In the genomic region with DNA sequence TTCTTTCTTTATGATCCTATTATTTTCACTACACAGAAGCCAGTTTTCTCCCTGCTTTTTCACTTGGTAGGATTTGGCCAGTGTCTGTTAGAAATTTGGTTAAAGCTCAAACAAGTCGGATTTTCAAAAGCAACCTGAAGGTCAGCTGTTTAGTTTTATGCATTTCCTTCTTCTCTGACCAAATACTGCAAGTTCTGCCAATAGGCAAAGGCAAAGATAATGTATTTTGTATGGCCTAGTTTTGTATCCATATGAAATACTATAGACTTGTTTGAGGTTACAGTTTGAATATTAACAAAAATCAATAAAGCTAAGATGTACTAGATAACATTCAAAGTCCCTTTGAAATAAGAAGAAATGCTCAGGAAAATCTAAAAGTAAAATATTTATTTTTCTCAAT, we compare ENCODE assay signal across 1 cellular context.
TF ChIP-seq lines count a peak whose summit lies in the region.

No MANE protein-coding gene starts in this region.

TF ChIP-seq in HepG2, 621 proteins besides CTCF, POLR2A, EP300 and RAD21 (continued from another document and continues in another):
- TF ChIP-seq, protein P1, sequence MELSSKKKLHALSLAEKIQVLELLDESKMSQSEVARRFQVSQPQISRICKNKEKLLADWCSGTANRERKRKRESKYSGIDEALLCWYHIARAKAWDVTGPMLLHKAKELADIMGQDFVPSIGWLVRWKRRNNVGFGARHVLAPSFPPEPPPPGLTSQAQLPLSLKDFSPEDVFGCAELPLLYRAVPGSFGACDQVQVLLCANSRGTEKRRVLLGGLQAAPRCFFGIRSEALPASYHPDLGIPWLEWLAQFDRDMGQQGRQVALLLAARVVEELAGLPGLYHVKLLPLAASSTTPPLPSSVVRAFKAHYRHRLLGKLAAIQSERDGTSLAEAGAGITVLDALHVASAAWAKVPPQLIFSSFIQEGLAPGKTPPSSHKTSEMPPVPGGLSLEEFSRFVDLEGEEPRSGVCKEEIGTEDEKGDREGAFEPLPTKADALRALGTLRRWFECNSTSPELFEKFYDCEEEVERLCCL (CRISPR knock-in tag; IDR thresholded peaks at IDR 0.05; ENCODE audit: borderline replicate concordance) = no peak
- TF ChIP-seq CCDC6 (CRISPR knock-in tag; IDR thresholded peaks at IDR 0.05) (no peak), NR3C1 (CRISPR knock-in tag; IDR thresholded peaks at IDR 0.05) (no peak), ZBTB8A (CRISPR knock-in tag; IDR thresholded peaks at IDR 0.05; ENCODE audit: borderline replicate concordance, low read depth) (no peak), ZNF343 (CRISPR knock-in tag; IDR thresholded peaks at IDR 0.05) (no peak), KAT2B (IDR thresholded peaks at IDR 0.05; ENCODE audit: borderline replicate concordance, low read depth, low read length) (no peak), ZBTB25 (CRISPR knock-in tag; IDR thresholded peaks at IDR 0.05) (no peak), ZNF703 (CRISPR knock-in tag; IDR thresholded peaks at IDR 0.05; ENCODE audit: borderline replicate concordance) (no peak), PCBP1 (IDR thresholded peaks at IDR 0.05; ENCODE audit: borderline replicate concordance, low read depth, low read length) (no peak), HMGXB4 (CRISPR knock-in tag; IDR thresholded peaks at IDR 0.05; ENCODE audit: borderline replicate concordance in 1 of 2, low read depth in 1 of 2) (no peak), ZNF264 (CRISPR knock-in tag; IDR thresholded peaks at IDR 0.05) (no peak), NFYC (CRISPR knock-in tag; IDR thresholded peaks at IDR 0.05) (no peak), TCF7 (IDR thresholded peaks at IDR 0.05; ENCODE audit: low read depth) (0 out of 2 replicates have a peak, but pooled peaks have one; percentile 12), FIP1L1 (IDR thresholded peaks at IDR 0.05; ENCODE audit: borderline replicate concordance, insufficient read depth, low read depth, low read length) (no peak), KLF13 (CRISPR knock-in tag; IDR thresholded peaks at IDR 0.05) (no peak), ZBTB38 (CRISPR knock-in tag; IDR thresholded peaks at IDR 0.05) (no peak), ZNF770 (CRISPR knock-in tag; IDR thresholded peaks at IDR 0.05) (no peak), ZNF83 (CRISPR knock-in tag; IDR thresholded peaks at IDR 0.05; ENCODE audit: borderline replicate concordance) (no peak), ZNF513 (CRISPR knock-in tag; conservative IDR thresholded peaks at IDR 0.05) (no peak), TEAD3 (CRISPR knock-in tag; optimal IDR thresholded peaks at IDR 0.05; ENCODE audit: borderline replicate concordance) (no peak), BCLAF1 (IDR thresholded peaks at IDR 0.05) (no peak), NCOA2 (CRISPR knock-in tag; IDR thresholded peaks at IDR 0.05) (0 out of 2 replicates have a peak, but pooled peaks have one; percentile 32), SMARCE1 (IDR thresholded peaks at IDR 0.05; ENCODE audit: borderline replicate concordance) (no peak)
- TF ChIP-seq, protein P2, sequence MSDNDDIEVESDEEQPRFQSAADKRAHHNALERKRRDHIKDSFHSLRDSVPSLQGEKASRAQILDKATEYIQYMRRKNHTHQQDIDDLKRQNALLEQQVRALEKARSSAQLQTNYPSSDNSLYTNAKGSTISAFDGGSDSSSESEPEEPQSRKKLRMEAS (IDR thresholded peaks at IDR 0.05) = no peak
- TF ChIP-seq, protein P3, sequence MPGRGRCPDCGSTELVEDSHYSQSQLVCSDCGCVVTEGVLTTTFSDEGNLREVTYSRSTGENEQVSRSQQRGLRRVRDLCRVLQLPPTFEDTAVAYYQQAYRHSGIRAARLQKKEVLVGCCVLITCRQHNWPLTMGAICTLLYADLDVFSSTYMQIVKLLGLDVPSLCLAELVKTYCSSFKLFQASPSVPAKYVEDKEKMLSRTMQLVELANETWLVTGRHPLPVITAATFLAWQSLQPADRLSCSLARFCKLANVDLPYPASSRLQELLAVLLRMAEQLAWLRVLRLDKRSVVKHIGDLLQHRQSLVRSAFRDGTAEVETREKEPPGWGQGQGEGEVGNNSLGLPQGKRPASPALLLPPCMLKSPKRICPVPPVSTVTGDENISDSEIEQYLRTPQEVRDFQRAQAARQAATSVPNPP (CRISPR knock-in tag; IDR thresholded peaks at IDR 0.05) = no peak
- TF ChIP-seq, protein P4, sequence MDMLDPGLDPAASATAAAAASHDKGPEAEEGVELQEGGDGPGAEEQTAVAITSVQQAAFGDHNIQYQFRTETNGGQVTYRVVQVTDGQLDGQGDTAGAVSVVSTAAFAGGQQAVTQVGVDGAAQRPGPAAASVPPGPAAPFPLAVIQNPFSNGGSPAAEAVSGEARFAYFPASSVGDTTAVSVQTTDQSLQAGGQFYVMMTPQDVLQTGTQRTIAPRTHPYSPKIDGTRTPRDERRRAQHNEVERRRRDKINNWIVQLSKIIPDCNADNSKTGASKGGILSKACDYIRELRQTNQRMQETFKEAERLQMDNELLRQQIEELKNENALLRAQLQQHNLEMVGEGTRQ (IDR thresholded peaks at IDR 0.05; ENCODE audit: low read depth, low read length) = no peak
- TF ChIP-seq, protein P4 (CRISPR knock-in tag; IDR thresholded peaks at IDR 0.05; ENCODE audit: borderline replicate concordance) = no peak
- TF ChIP-seq, protein P5, sequence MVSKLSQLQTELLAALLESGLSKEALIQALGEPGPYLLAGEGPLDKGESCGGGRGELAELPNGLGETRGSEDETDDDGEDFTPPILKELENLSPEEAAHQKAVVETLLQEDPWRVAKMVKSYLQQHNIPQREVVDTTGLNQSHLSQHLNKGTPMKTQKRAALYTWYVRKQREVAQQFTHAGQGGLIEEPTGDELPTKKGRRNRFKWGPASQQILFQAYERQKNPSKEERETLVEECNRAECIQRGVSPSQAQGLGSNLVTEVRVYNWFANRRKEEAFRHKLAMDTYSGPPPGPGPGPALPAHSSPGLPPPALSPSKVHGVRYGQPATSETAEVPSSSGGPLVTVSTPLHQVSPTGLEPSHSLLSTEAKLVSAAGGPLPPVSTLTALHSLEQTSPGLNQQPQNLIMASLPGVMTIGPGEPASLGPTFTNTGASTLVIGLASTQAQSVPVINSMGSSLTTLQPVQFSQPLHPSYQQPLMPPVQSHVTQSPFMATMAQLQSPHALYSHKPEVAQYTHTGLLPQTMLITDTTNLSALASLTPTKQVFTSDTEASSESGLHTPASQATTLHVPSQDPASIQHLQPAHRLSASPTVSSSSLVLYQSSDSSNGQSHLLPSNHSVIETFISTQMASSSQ (IDR thresholded peaks at IDR 0.05; ENCODE audit: low read depth) = peak; percentile 49; the same call in 1 of the 2 replicates
- TF ChIP-seq, protein P5 (CRISPR knock-in tag; IDR thresholded peaks at IDR 0.05; ENCODE audit: borderline replicate concordance) = peak; percentile 60; the same call in 1 of the 2 replicates
- TF ChIP-seq, protein P6, sequence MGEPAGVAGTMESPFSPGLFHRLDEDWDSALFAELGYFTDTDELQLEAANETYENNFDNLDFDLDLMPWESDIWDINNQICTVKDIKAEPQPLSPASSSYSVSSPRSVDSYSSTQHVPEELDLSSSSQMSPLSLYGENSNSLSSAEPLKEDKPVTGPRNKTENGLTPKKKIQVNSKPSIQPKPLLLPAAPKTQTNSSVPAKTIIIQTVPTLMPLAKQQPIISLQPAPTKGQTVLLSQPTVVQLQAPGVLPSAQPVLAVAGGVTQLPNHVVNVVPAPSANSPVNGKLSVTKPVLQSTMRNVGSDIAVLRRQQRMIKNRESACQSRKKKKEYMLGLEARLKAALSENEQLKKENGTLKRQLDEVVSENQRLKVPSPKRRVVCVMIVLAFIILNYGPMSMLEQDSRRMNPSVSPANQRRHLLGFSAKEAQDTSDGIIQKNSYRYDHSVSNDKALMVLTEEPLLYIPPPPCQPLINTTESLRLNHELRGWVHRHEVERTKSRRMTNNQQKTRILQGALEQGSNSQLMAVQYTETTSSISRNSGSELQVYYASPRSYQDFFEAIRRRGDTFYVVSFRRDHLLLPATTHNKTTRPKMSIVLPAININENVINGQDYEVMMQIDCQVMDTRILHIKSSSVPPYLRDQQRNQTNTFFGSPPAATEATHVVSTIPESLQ (CRISPR knock-in tag; conservative IDR thresholded peaks at IDR 0.05) = no peak
